In the genomic region with DNA sequence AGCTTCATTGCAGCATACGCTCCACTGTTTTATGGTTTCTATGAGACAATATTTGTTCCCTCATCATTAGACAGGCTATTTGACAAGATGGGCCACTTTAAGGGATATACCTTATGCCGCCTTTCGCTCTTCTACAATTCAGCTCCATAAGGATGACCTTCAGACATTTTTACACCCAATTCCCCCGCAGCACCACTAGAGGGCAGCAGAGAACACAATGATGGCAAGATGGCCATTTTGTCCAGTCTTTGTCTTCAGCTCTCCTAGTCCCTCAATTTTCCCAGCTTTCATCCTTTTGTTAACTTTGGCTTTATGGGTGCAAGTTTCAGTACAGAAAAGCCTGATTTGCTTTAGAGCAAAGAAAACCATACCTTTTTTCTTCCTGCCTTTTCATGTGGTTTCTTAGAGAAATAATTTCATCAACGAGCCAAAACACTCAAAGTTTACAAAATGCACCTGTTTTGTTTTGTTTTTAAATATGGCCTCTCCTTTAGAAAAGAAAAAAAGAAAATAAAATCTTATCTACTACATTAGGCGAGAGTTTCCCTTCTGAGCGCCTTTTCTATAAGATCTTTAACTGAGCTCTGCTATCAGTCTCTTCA, we compare ENCODE assay signal across 8 cellular contexts.
A peak's percentile ranks its signal among the peaks of the same experiment; 100 is the strongest.
DNase-seq lines count a peak whose midpoint lies in the region; ATAC-seq, FAIRE-seq and TF ChIP-seq lines count a peak whose summit lies in the region.

No MANE protein-coding gene starts in this region.

- H3K9me2 ChIP-seq in MM.1S (replicated peaks; ENCODE audit: insufficient read depth, low read length) = no peaks in the 10 kb centered on the region

- H3K9me3 ChIP-seq in MM.1S (replicated peaks; ENCODE audit: insufficient read depth, low read length) (no peaks in the 10 kb centered on the region), RWPE2 (ENCODE audit: severe bottlenecking) (no peaks in the 10 kb centered on the region)

- H3K27me3 ChIP-seq in MM.1S (replicated peaks; ENCODE audit: insufficient read depth, low read length) (no peaks in the 10 kb centered on the region), RWPE2 (ENCODE audit: insufficient read depth, poor library complexity, severe bottlenecking) (no peaks in the 10 kb centered on the region)

- no peak overlapping the region for H3K4me3 ChIP-seq in MM.1S (ENCODE audit: low read length)
- H3K4me3 ChIP-seq in RWPE2 (ENCODE audit: severe bottlenecking) = no peak overlapping the region

- peak; percentile 88 for FAIRE-seq in GM12892 (lab: Jason Lieb, UNC)

- TF ChIP-seq CTCF in MM.1S (IDR thresholded peaks at IDR 0.05; ENCODE audit: low read length) (peak; percentile 94), RWPE2 (IDR thresholded peaks at IDR 0.05; ENCODE audit: poor library complexity, severe bottlenecking) (peak; percentile 93)

- H3K9ac ChIP-seq in MM.1S (ENCODE audit: low read length) = no peak overlapping the region

- H3K4me1 ChIP-seq in MM.1S (ENCODE audit: low read length) = no peaks in the 10 kb centered on the region
- H3K4me1 ChIP-seq in RWPE2 (ENCODE audit: insufficient read depth, poor library complexity, severe bottlenecking) = no peaks in the 10 kb centered on the region

- H3K36me3 ChIP-seq in MM.1S (replicated peaks; ENCODE audit: insufficient read depth, low read length) (no peaks in the 10 kb centered on the region), RWPE2 (ENCODE audit: low read depth) (no peaks in the 10 kb centered on the region)

- DNase-seq in A172 (ENCODE audit: low spot score) (peak; percentile 65), GM12892 (ENCODE audit: insufficient read length) (no peak), MM.1S (peak; percentile 51), RWPE2 (ENCODE audit: low spot score) (no peak), left cardiac atrium (peak; percentile 26), pulmonary artery endothelial cell (ENCODE audit: low read depth, low spot score) (peak; percentile 37)
- peak; percentile 36 for DNase-seq in activated naive CD4-positive, alpha-beta T cell treated with anti-CD3 and anti-CD28 coated beads, Interleukin-2, amount 50 U/mL, for 16 hours

- H3K27ac ChIP-seq in MM.1S (ENCODE audit: low read length) = no peak overlapping the region
- no peak overlapping the region for H3K27ac ChIP-seq in RWPE2 (ENCODE audit: poor library complexity, severe bottlenecking)

- peak; percentile 64; the same call in 2 of the 3 replicates for ATAC-seq in RWPE2 (ENCODE audit: low read depth)
- ATAC-seq in left cardiac atrium = peak in 1 of 2 donors; percentile 50
- no peak for ATAC-seq in GM18520 (IDR thresholded peaks at IDR 0.05; ENCODE audit: unreplicated experiment)

- intact Hi-C loops in left cardiac atrium (cut with DNase I) = loop anchor here in 1 of 2 donors (2.0 kb wide), 1 partner anchor 721 kb away; no protein-coding TSS in a partner anchor

- no peaks in the 10 kb centered on the region for H4K20me1 ChIP-seq in MM.1S (ENCODE audit: insufficient read depth, low read length)

- H2AFZ ChIP-seq in MM.1S (ENCODE audit: low read length) = no peak overlapping the region

- H3K79me2 ChIP-seq in MM.1S (ENCODE audit: low read length) = no peaks in the 10 kb centered on the region

- no peak overlapping the region for H3K4me2 ChIP-seq in MM.1S (ENCODE audit: low read depth, low read length)

- no peaks in the 10 kb centered on the region for H3F3A ChIP-seq in MM.1S (ENCODE audit: insufficient read depth, low read length)

- no peak for TF ChIP-seq POLR2A in GM12892 (IDR thresholded peaks at IDR 0.05; ENCODE audit: low read depth, low read length)

Comparison
In these comparisons a context has a peak if more than half of its experiments do, and no peak if none do; other contexts are left out.
1. DNase-seq: peak in A172 (single experiment), MM.1S (single experiment), activated naive CD4-positive, alpha-beta T cell treated with anti-CD3 and anti-CD28 coated beads, Interleukin-2, amount 50 U/mL, for 16 hours (single experiment), left cardiac atrium (single experiment) and pulmonary artery endothelial cell (single experiment); none in GM12892 (single experiment) and RWPE2 (single experiment).